In the genomic region with DNA sequence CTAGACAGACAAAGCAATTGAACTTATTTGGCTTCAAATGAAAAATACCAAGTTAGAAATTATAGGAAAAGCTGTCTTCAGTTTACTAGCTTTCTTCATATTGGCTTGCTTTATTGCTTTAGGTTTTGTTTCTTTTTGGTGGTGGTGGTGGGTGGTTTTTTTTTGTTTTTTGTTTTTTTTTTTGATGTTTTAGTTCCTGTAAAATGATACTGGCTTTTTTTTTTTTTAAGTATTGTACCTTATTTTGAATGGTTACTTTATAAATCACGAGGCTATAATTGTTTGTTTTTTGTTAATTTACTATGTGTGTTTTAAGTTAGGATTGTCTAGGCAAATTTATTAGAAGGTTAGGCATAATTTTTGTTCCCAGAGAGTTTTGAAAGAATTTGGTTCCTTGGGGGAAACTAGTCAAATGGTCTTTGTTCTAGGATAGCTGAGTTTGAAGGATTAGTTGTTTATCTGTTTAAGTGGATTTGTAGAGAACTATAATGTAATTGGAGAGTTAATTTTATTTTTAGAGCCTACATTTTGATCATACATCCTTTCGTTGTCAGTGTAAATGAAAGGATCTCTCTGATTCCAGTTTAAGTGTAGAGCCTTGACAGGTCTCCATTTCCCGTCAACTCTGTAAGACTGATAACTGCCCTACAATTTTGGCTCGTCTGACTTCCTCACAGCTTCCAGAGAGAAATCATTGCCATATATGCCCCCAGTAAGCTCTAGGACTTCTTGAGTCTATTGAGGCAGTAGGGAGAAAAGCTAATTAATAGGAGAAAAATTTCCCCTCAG, we compare ENCODE assay signal across 8 cellular contexts. TPM values are rescaled to one million over a fixed set of nuclear protein-coding genes. Genes with fewer than 3 reads are reported as not detected.
DNase-seq lines count a peak whose midpoint lies in the region; ATAC-seq and TF ChIP-seq lines count a peak whose summit lies in the region.

No MANE protein-coding gene starts in this region.

- H3K27me3 Mint-ChIP-seq in activated naive CD8-positive, alpha-beta T cell treated with anti-CD3 and anti-CD28 coated beads, Interleukin-2, amount 10 ng/mL, durations not matched to agents 7 days and 5 days: no peaks in the 10 kb centered on the region

- H3K4me1 ChIP-seq in left ventricle myocardium inferior (peaks cover 81% of the 10 kb centered on the region), lower lobe of right lung (peaks cover 61% of the 10 kb centered on the region)

- peak overlapping the region; percentile 75 for H3K4me3 ChIP-seq in left ventricle myocardium inferior
- H3K4me3 ChIP-seq in lower lobe of right lung: peak overlapping the region; percentile 84

- H3K27ac ChIP-seq in left ventricle myocardium inferior (replicated peaks) (peak overlapping the region; percentile 100), lower lobe of right lung (peak overlapping the region; percentile 100)

- no peaks in the 10 kb centered on the region for H3K27me3 ChIP-seq in left ventricle myocardium inferior (ENCODE audit: low read depth)
- H3K27me3 ChIP-seq in lower lobe of right lung (ENCODE audit: low read depth): no peaks in the 10 kb centered on the region

- peaks cover 33% of the 10 kb centered on the region for H3K4me1 Mint-ChIP-seq in activated naive CD8-positive, alpha-beta T cell treated with anti-CD3 and anti-CD28 coated beads, Interleukin-2, amount 10 ng/mL, durations not matched to agents 7 days and 5 days

- DNase-seq in left ventricle myocardium inferior (no peak), left ventricle myocardium superior (no peak), lower lobe of right lung (no peak)
- no peak for DNase-seq in activated naive CD8-positive, alpha-beta T cell treated with anti-CD3 and anti-CD28 coated beads, Interleukin-2, amount 10 ng/mL, durations not matched to agents 7 days and 5 days
- DNase-seq in activated CD4-positive, CD25-positive, alpha-beta regulatory T cell treated with anti-CD3 and anti-CD28 coated beads, Interleukin-2, amount 50 U/mL, for 72 hours: no peak
- DNase-seq in activated CD8-positive, alpha-beta memory T cell treated with anti-CD3 and anti-CD28 coated beads for 24 hours: no peak

- ATAC-seq in left ventricle myocardium superior (no peak), lower lobe of right lung (no peak), GM21723 (IDR thresholded peaks at IDR 0.05; ENCODE audit: unreplicated experiment) (no peak), HG03565 (IDR thresholded peaks at IDR 0.05; ENCODE audit: unreplicated experiment) (no peak)
- ATAC-seq in activated naive CD8-positive, alpha-beta T cell treated with anti-CD3 and anti-CD28 coated beads, Interleukin-2, amount 10 ng/mL, durations not matched to agents 7 days and 5 days (ENCODE audit: low read depth): no peak

- POLR2A ChIA-PET in activated naive CD8-positive, alpha-beta T cell treated with anti-CD3 and anti-CD28 coated beads, Interleukin-2, amount 10 ng/mL, durations not matched to agents 7 days and 5 days (lab: Charles Lee): interaction anchor here (1.0 to 10.6 kb wide), 6 partner anchors 7 to 515 kb away, joined by 3 to 213 read pairs (median 6); no protein-coding TSS in a partner anchor

- peak overlapping the region; percentile 83 for H3K27ac Mint-ChIP-seq in activated naive CD8-positive, alpha-beta T cell treated with anti-CD3 and anti-CD28 coated beads, Interleukin-2, amount 10 ng/mL, durations not matched to agents 7 days and 5 days

- no peaks in the 10 kb centered on the region for H3K9me3 Mint-ChIP-seq in activated naive CD8-positive, alpha-beta T cell treated with anti-CD3 and anti-CD28 coated beads, Interleukin-2, amount 10 ng/mL, durations not matched to agents 7 days and 5 days

- H3K36me3 ChIP-seq in left ventricle myocardium inferior (no peaks in the 10 kb centered on the region), lower lobe of right lung (no peaks in the 10 kb centered on the region)

- TF ChIP-seq CTCF in left ventricle myocardium inferior (IDR thresholded peaks at IDR 0.05; ENCODE audit: borderline replicate concordance) (no peak), lower lobe of right lung (IDR thresholded peaks at IDR 0.05) (no peak)

- H3K4me3 Mint-ChIP-seq in activated naive CD8-positive, alpha-beta T cell treated with anti-CD3 and anti-CD28 coated beads, Interleukin-2, amount 10 ng/mL, durations not matched to agents 7 days and 5 days: peak overlapping the region; percentile 94

- peaks cover 40% of the 10 kb centered on the region for H3K36me3 Mint-ChIP-seq in activated naive CD8-positive, alpha-beta T cell treated with anti-CD3 and anti-CD28 coated beads, Interleukin-2, amount 10 ng/mL, durations not matched to agents 7 days and 5 days

- H3K9me3 ChIP-seq in left ventricle myocardium inferior (replicated peaks) (no peaks in the 10 kb centered on the region), lower lobe of right lung (no peaks in the 10 kb centered on the region)

- intact Hi-C loops in left ventricle myocardium inferior (cut with micrococcal nuclease): no loop called here
- intact Hi-C loops in left ventricle myocardium superior (cut with micrococcal nuclease): no loop called here
- intact Hi-C loops in lower lobe of right lung (cut with DNase I): no loop called here

RNA-seq across cellular contexts. Expression of a gene that starts 3.5 kb away (rescaled TPM):
- total RNA-seq in left ventricle myocardium inferior: 40.2 TPM
- 35.9 TPM for total RNA-seq in left ventricle myocardium superior
- 100 to 1,000 TPM; 141 to 145 TPM for total RNA-seq in activated naive CD8-positive, alpha-beta T cell treated with anti-CD3 and anti-CD28 coated beads, Interleukin-2, amount 10 ng/mL, durations not matched to agents 7 days and 5 days
- 88.2 TPM for total RNA-seq in lower lobe of right lung
